Comparison of ENCODE assay signal across 1 cellular context in the genomic region with DNA sequence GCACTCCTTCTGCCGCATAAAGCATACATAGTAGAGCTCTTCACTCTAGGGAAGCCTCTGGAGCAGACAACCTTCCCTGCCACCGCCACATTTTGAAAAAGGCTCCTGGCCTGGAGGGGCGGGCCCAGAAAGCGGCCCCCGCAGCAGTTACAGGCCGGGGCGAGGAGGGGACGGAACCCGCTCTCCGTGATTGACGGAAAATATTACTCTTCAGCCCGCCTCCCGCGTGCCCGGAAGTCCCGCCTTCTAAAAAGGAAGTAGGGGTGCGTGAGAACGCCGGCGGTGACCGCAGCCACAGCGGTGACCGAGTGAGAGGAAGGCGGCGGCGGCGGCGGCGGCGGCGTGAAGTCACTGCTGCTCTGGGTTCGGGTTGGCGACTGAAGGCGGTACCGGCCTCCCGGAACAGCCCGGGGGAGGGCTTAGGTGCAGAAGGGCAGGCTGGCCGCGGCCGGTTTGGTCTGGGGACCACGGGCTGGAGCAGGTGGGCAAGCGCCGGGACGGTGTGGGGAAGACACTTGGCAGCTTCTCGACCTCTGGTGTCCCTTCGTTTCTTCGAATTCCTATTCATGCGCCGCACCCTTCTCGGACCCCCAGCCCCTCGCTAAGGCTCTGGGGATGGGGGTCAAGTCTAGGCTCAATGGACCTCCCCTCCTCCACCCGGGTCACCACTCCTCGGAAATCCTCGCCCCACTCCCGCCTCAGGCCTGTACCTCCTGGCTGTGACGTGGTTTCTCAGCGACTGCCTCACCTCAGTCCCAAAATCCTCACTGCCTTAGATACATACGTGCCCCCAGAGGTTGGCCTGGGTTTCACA.
A peak's percentile ranks its signal among the peaks of the same experiment; 100 is the strongest.
TF ChIP-seq lines count a peak whose summit lies in the region.

A gene (plus strand): TSS at position 295 of the 814 bp plus-strand sequence. CDS start 729 bp downstream, outside the sequence.

TF ChIP-seq in GM12878, 131 proteins besides CTCF, POLR2A, EP300 and RAD21 (continued from another document):
- TF ChIP-seq HDAC2 (IDR thresholded peaks at IDR 0.05) (no peak), CHD2 (IDR thresholded peaks at IDR 0.05; ENCODE audit: borderline replicate concordance, low read depth, low read length) (0 out of 2 replicates have a peak, but pooled peaks have one; percentile 8), JUNB (IDR thresholded peaks at IDR 0.05) (no peak), RCOR1 (conservative IDR thresholded peaks at IDR 0.05; ENCODE audit: low read depth, low read length) (no peak), MYC (IDR thresholded peaks at IDR 0.05; ENCODE audit: insufficient read depth, insufficient read length, insufficient replicate concordance, low read length, severe bottlenecking) (no peak), ZZZ3 (IDR thresholded peaks at IDR 0.05; ENCODE audit: control insufficient read depth, insufficient read length, low read depth) (no peak), POLR2AphosphoS5 (IDR thresholded peaks at IDR 0.05; ENCODE audit: low read length) (peak; percentile 71), SIX5 (IDR thresholded peaks at IDR 0.05; ENCODE audit: low read depth, low read length, severe bottlenecking) (no peak), IKZF1 (conservative IDR thresholded peaks at IDR 0.05) (peak; percentile 48), NR2F1 (conservative IDR thresholded peaks at IDR 0.05) (0 out of 2 replicates have a peak, but pooled peaks have one; percentile 16), CEBPB (IDR thresholded peaks at IDR 0.05; ENCODE audit: borderline replicate concordance in 1 of 2, low read depth in 2 of 2, low read length in 2 of 2) (no peak), MXI1 (IDR thresholded peaks at IDR 0.05; ENCODE audit: low read depth, low read length) (no peak), IKZF2 (IDR thresholded peaks at IDR 0.05) (no peak), SPI1 (IDR thresholded peaks at IDR 0.05; ENCODE audit: borderline replicate concordance, insufficient read depth, low read depth, low read length) (no peak), YY1 (IDR thresholded peaks at IDR 0.05; ENCODE audit: low read depth, low read length) (no peak), ETV6 (conservative IDR thresholded peaks at IDR 0.05 in 1 of 2, IDR thresholded peaks at IDR 0.05 in 1 of 2; ENCODE audit: borderline replicate concordance in 1 of 2, low read depth in 1 of 2) (no peak), SUZ12 (IDR thresholded peaks at IDR 0.05; ENCODE audit: unreplicated experiment) (no peak)
- TF ChIP-seq, protein P1, sequence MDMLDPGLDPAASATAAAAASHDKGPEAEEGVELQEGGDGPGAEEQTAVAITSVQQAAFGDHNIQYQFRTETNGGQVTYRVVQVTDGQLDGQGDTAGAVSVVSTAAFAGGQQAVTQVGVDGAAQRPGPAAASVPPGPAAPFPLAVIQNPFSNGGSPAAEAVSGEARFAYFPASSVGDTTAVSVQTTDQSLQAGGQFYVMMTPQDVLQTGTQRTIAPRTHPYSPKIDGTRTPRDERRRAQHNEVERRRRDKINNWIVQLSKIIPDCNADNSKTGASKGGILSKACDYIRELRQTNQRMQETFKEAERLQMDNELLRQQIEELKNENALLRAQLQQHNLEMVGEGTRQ (IDR thresholded peaks at IDR 0.05; ENCODE audit: borderline replicate concordance, low read depth, low read length): no peak
- TF ChIP-seq, protein P2, sequence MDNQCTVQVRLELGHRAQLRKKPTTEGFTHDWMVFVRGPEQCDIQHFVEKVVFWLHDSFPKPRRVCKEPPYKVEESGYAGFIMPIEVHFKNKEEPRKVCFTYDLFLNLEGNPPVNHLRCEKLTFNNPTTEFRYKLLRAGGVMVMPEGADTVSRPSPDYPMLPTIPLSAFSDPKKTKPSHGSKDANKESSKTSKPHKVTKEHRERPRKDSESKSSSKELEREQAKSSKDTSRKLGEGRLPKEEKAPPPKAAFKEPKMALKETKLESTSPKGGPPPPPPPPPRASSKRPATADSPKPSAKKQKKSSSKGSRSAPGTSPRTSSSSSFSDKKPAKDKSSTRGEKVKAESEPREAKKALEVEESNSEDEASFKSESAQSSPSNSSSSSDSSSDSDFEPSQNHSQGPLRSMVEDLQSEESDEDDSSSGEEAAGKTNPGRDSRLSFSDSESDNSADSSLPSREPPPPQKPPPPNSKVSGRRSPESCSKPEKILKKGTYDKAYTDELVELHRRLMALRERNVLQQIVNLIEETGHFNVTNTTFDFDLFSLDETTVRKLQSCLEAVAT (IDR thresholded peaks at IDR 0.05): peak; percentile 54; the same call in 1 of the 2 replicates
- TF ChIP-seq, protein P3, sequence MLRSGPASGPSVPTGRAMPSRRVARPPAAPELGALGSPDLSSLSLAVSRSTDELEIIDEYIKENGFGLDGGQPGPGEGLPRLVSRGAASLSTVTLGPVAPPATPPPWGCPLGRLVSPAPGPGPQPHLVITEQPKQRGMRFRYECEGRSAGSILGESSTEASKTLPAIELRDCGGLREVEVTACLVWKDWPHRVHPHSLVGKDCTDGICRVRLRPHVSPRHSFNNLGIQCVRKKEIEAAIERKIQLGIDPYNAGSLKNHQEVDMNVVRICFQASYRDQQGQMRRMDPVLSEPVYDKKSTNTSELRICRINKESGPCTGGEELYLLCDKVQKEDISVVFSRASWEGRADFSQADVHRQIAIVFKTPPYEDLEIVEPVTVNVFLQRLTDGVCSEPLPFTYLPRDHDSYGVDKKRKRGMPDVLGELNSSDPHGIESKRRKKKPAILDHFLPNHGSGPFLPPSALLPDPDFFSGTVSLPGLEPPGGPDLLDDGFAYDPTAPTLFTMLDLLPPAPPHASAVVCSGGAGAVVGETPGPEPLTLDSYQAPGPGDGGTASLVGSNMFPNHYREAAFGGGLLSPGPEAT (IDR thresholded peaks at IDR 0.05; ENCODE audit: low read depth): no peak
